In genomic region chr4:21652508-21653108, GRCh38 we compare ENCODE assay signal across 20 cellular contexts.
"Had no signal": no experiment of that assay in that cellular context is flagged by ENCODE, and none has a peak within 500 bp of the region (broad histone marks: within the 10 kb centered on the region; RNA-seq: fewer than 3 reads in every experiment).

No MANE protein-coding gene starts in this region.

- H3K9me3 ChIP-seq: body of pancreas, mucosa of descending colon, neutrophil, sigmoid colon, thoracic aorta, uterus had no signal

- H3K36me3 ChIP-seq: left ventricle myocardium inferior, neutrophil, sigmoid colon, thoracic aorta, uterus had no signal

- H3K4me3 ChIP-seq: body of pancreas, left ventricle myocardium inferior, lung, mucosa of descending colon, sigmoid colon, thoracic aorta, uterus had no signal

- H3K4me1 ChIP-seq: body of pancreas, foreskin keratinocyte, left ventricle myocardium inferior, uterus had no signal

- H3K27me3 ChIP-seq: body of pancreas, foreskin keratinocyte, neutrophil, sigmoid colon, uterus had no signal

- H3K27ac ChIP-seq: body of pancreas, foreskin keratinocyte, left ventricle myocardium inferior, neutrophil, thoracic aorta, uterus had no signal

- DNase-seq: activated CD4-positive, alpha-beta T cell treated with anti-CD3 and anti-CD28 coated beads for 36 hours; activated CD4-positive, CD25-positive, alpha-beta regulatory T cell; activated CD8-positive, alpha-beta memory T cell treated with anti-CD3 and anti-CD28 coated beads, Interleukin-2, amount 10 ng/mL, durations not matched to agents 7 days and 5 days; activated CD8-positive, alpha-beta T cell treated with anti-CD3 and anti-CD28 coated beads, Interleukin-2, amount 10 ng/mL, durations not matched to agents 7 days and 5 days; activated T-cell treated with anti-CD3 and anti-CD28 coated beads, Interleukin-2, amount 50 U/mL, for 48 hours; aorta; body of pancreas; cerebellar nuclear complex; cortex of kidney; foreskin keratinocyte; left ventricle myocardium inferior; mucosa of descending colon; sigmoid colon; small intestine; stimulated activated CD4-positive, alpha-beta T cell treated with anti-CD3 and anti-CD28 coated beads, Interleukin-4, amount 100 ng/mL, for 24 hours; T-helper 1 cell; uterus had no signal
